21 cellular contexts compared by ENCODE assay signal in genomic region chr2:157359628-157360027, GRCh38. TPM values are rescaled to one million over a fixed set of nuclear protein-coding genes. Genes with fewer than 3 reads are reported as not detected.
"Had no signal": no experiment of that assay in that cellular context is flagged by ENCODE, and none has a peak within 500 bp of the region (broad histone marks: within the 10 kb centered on the region; RNA-seq: fewer than 3 reads in every experiment).

No MANE protein-coding gene starts in this region.

- H3K4me3 Mint-ChIP-seq: activated CD4-positive, alpha-beta memory T cell treated with anti-CD3 and anti-CD28 coated beads for 36 hours; activated naive CD4-positive, alpha-beta T cell treated with anti-CD3 and anti-CD28 coated beads, Interleukin-2, amount 50 U/mL, for 24 hours; activated T-cell treated with anti-CD3 and anti-CD28 coated beads, Interleukin-2, amount 50 U/mL, for 72 hours; brain; nephron; stimulated activated naive CD8-positive, alpha-beta T cell treated with anti-CD3 and anti-CD28 coated beads, Interleukin-15, Interleukin-2, amounts not matched to agents 100 ng/mL and 50 ng/mL, for 24 hours had no signal

- DNase-seq: activated CD4-positive, alpha-beta memory T cell treated with anti-CD3 and anti-CD28 coated beads for 36 hours; activated CD4-positive, alpha-beta T cell treated with anti-CD3 and anti-CD28 coated beads for 4 hours; activated CD4-positive, CD25-positive, alpha-beta regulatory T cell; activated gamma-delta T cell; activated T-cell treated with anti-CD3 and anti-CD28 coated beads, Interleukin-2, amount 50 U/mL, for 72 hours; anterior cingulate cortex; heart left ventricle; midbrain; right cardiac atrium; stimulated activated CD4-positive, alpha-beta T cell treated with anti-CD3 and anti-CD28 coated beads, Interleukin-4, amount 100 ng/mL, for 24 hours; substantia nigra; thyroid gland had no signal

- H3K27ac Mint-ChIP-seq: activated CD4-positive, alpha-beta memory T cell treated with anti-CD3 and anti-CD28 coated beads for 36 hours; activated naive CD4-positive, alpha-beta T cell treated with anti-CD3 and anti-CD28 coated beads, Interleukin-2, amount 50 U/mL, for 24 hours; activated T-cell treated with anti-CD3 and anti-CD28 coated beads, Interleukin-2, amount 50 U/mL, for 72 hours; brain; nephron; stimulated activated naive CD8-positive, alpha-beta T cell treated with anti-CD3 and anti-CD28 coated beads, Interleukin-15, Interleukin-2, amounts not matched to agents 100 ng/mL and 50 ng/mL, for 24 hours had no signal

- H3K36me3 Mint-ChIP-seq: brain had no signal

- FAIRE-seq: islet of Langerhans had no signal

- ATAC-seq: activated T-cell treated with anti-CD3 and anti-CD28 coated beads, Interleukin-2, amount 50 U/mL, for 72 hours; heart left ventricle; right cardiac atrium had no signal

- H3K27me3 Mint-ChIP-seq: activated CD4-positive, alpha-beta memory T cell treated with anti-CD3 and anti-CD28 coated beads for 36 hours; activated naive CD4-positive, alpha-beta T cell treated with anti-CD3 and anti-CD28 coated beads, Interleukin-2, amount 50 U/mL, for 24 hours; stimulated activated naive CD8-positive, alpha-beta T cell treated with anti-CD3 and anti-CD28 coated beads, Interleukin-15, Interleukin-2, amounts not matched to agents 100 ng/mL and 50 ng/mL, for 24 hours had no signal

RNA-seq across cellular contexts. Expression of gene ERMN, which starts 34.0 kb away (rescaled TPM):
- total RNA-seq: cardiac septum, chondrocyte, fibroblast of villous mesenchyme, pulmonary artery endothelial cell had no signal
